In genomic region chr1:166612886-166613285, GRCh38 we compare ENCODE assay signal across 11 cellular contexts.
"Had no signal": no experiment of that assay in that cellular context is flagged by ENCODE, and none has a peak within 500 bp of the region (broad histone marks: within the 10 kb centered on the region; RNA-seq: fewer than 3 reads in every experiment).

No MANE protein-coding gene starts in this region.

- FAIRE-seq: H1, H54 had no signal

- H3K4me1 Mint-ChIP-seq: GM23338, H9 had no signal

- H3K36me3 ChIP-seq: HAP-1 had no signal

- H3K4me2 ChIP-seq: GM23338 had no signal

- H3K9me3 Mint-ChIP-seq: GM23338, H9 had no signal

- ATAC-seq: GM23338, HCT116 had no signal

- H3K4me3 Mint-ChIP-seq: GM23338, H9, HFFc6 had no signal

- H3K27ac ChIP-seq: GM23248 had no signal

- DNase-seq: GM23248, GOT3, H7, H9, HCEC 1CT, HFFc6 had no signal

- H3K9ac ChIP-seq: GM23248 had no signal

- H3K4me3 ChIP-seq: GM23248, GM23338, HAP-1 had no signal

- H3K4me1 ChIP-seq: HAP-1 had no signal

- H3K27ac Mint-ChIP-seq: GM23338, H9, HFFc6 had no signal

- H2AFZ ChIP-seq: GM23248, GM23338 had no signal

- H3K9me3 ChIP-seq: HAP-1 had no signal
